23 cellular contexts compared by ENCODE assay signal in genomic region chr5:175037820-175038219, GRCh38.
DNase-seq lines count a peak whose midpoint lies in the region; ATAC-seq and TF ChIP-seq lines count a peak whose summit lies in the region.
"Had no signal": no experiment of that assay in that cellular context is flagged by ENCODE, and none has a peak within 500 bp of the region (broad histone marks: within the 10 kb centered on the region; RNA-seq: fewer than 3 reads in every experiment).

No MANE protein-coding gene starts in this region.

- H3K36me3 Mint-ChIP-seq in osteocyte (ENCODE audit: unreplicated experiment): no peaks in the 10 kb centered on the region
- H3K36me3 Mint-ChIP-seq: CD14-positive monocyte; CD4-positive, alpha-beta memory T cell; CD4-positive, CD25-positive, alpha-beta regulatory T cell; CD8-positive, alpha-beta memory T cell had no signal

- peaks cover 37% of the 10 kb centered on the region for H3K9me3 Mint-ChIP-seq in osteocyte (ENCODE audit: unreplicated experiment)

- no peaks in the 10 kb centered on the region for H3K4me1 Mint-ChIP-seq in osteocyte (ENCODE audit: unreplicated experiment)
- H3K4me1 Mint-ChIP-seq: CD14-positive monocyte; CD4-positive, alpha-beta memory T cell; CD4-positive, CD25-positive, alpha-beta regulatory T cell; CD8-positive, alpha-beta memory T cell had no signal

- no peak overlapping the region for H3K27ac Mint-ChIP-seq in osteocyte (ENCODE audit: unreplicated experiment)
- H3K27ac Mint-ChIP-seq: CD14-positive monocyte; CD4-positive, alpha-beta memory T cell; CD8-positive, alpha-beta memory T cell had no signal

- H3K27me3 Mint-ChIP-seq in osteocyte (ENCODE audit: unreplicated experiment): no peaks in the 10 kb centered on the region
- H3K27me3 Mint-ChIP-seq: CD4-positive, CD25-positive, alpha-beta regulatory T cell had no signal

- TF ChIP-seq CTCF in osteocyte (IDR thresholded peaks at IDR 0.05): no peak

- DNase-seq in MV-4-11 (lab: John Stamatoyannopoulos, UW) (peak; percentile 11), left lobe of liver (ENCODE audit: low spot score) (no peak), osteocyte (ENCODE audit: extremely low spot score, unreplicated experiment) (peak; percentile 51), cerebellar nuclear complex (lab: John Stamatoyannopoulos, UW) (no peak), GOT3 (lab: John Stamatoyannopoulos, UW) (no peak)
- no peak for DNase-seq in activated CD4-positive, CD25-positive, alpha-beta regulatory T cell treated with anti-CD3 and anti-CD28 coated beads, Interleukin-2, amount 50 U/mL, for 72 hours
- DNase-seq: 8988T; ACHN; BE2C; C1 segment of cervical spinal cord; CD4-positive, alpha-beta memory T cell; CD4-positive, CD25-positive, alpha-beta regulatory T cell; CD8-positive, alpha-beta memory T cell; COR-L47; DMS 273 treated with DMSO at 0.1 percent for 48 hours; DMS153; DMS53; DMS79; DND-41; EL; GDM1 had no signal

- peak; percentile 54 for ATAC-seq in left lobe of liver
- ATAC-seq: GM12878 had no signal

- no peak overlapping the region for H3K4me3 Mint-ChIP-seq in osteocyte (ENCODE audit: unreplicated experiment)
- H3K4me3 Mint-ChIP-seq: CD14-positive monocyte; CD4-positive, alpha-beta memory T cell; CD4-positive, CD25-positive, alpha-beta regulatory T cell; CD8-positive, alpha-beta memory T cell had no signal

Comparison
In these comparisons a context has a peak if more than half of its experiments do, and no peak if none do; other contexts are left out.
1. DNase-seq: peak in MV-4-11 (single experiment) and osteocyte (single experiment); none in left lobe of liver (single experiment), cerebellar nuclear complex (0 of 2), GOT3 (single experiment) and activated CD4-positive, CD25-positive, alpha-beta regulatory T cell treated with anti-CD3 and anti-CD28 coated beads, Interleukin-2, amount 50 U/mL, for 72 hours (single experiment).